16 cellular contexts compared by ENCODE assay signal in the genomic region with DNA sequence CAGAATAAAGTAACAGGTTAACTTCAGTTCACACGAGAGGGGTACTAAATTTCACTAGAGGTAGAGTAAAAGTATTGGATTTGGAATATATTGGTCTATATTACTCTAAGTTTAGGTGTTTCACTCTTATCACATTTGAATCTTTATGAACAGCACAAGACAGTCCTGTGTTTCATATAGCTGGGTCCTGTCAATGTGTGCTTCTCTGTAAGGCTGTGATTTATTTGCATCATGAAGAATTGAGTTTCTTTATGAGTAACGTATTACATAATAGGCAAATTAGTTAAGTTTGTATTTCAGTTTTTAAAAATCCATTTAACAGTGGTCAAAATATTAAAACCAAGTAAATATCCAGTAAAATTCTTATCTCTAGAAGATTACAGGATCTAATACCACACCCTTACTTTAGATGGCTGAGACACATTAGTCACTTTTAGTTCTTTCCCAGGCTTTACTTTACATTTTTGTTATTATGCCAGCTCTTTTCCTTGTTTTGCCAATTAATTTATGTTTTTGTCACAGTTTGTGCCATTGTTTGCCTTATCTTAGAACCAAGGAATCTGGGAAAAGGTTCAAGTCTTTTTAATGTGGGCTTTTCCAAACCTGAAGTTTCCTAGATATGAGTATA. TPM values are rescaled to one million over a fixed set of nuclear protein-coding genes. Genes with fewer than 3 reads are reported as not detected.
A peak's percentile ranks its signal among the peaks of the same experiment; 100 is the strongest.
DNase-seq lines count a peak whose midpoint lies in the region; ATAC-seq, FAIRE-seq and TF ChIP-seq lines count a peak whose summit lies in the region.
"Had no signal": no experiment of that assay in that cellular context is flagged by ENCODE, and none has a peak within 500 bp of the region (broad histone marks: within the 10 kb centered on the region; RNA-seq: fewer than 3 reads in every experiment).

No MANE protein-coding gene starts in this region.

- TF ChIP-seq CTCF in Calu3 (IDR thresholded peaks at IDR 0.05; ENCODE audit: unreplicated experiment) (no peak), foreskin keratinocyte (conservative IDR thresholded peaks at IDR 0.05) (no peak)

- H3K27me3 Mint-ChIP-seq in Calu3 (ENCODE audit: unreplicated experiment): no peaks in the 10 kb centered on the region

- BruUV-seq in Calu3 (replicated peaks; lab: Mats Ljungman, UMichigan): no TSS peak

- peaks cover 17% of the 10 kb centered on the region for H3K4me1 ChIP-seq in foreskin keratinocyte

- DNase-seq in Calu3: no peak
- DNase-seq in RCC 7860 (ENCODE audit: low spot score): no peak
- no peak for DNase-seq in foreskin keratinocyte
- no peak for DNase-seq in 8988T
- no peak for DNase-seq in NCI-H748 (lab: John Stamatoyannopoulos, UW; ENCODE audit: unreplicated experiment)
- DNase-seq: activated CD4-positive, alpha-beta T cell treated with anti-CD3 and anti-CD28 coated beads, Interleukin-2, amount 50 U/mL, for 48 hours; aorta; foreskin fibroblast; NCI-H2029; NCI-H774; SHP77 treated with DMSO at 0.1 percent for 48 hours had no signal

- H3K36me3 Mint-ChIP-seq in Calu3 (ENCODE audit: insufficient read depth, unreplicated experiment): no peaks in the 10 kb centered on the region

- intact Hi-C loops in Calu3 (cut with micrococcal nuclease; ENCODE audit: unreplicated experiment): loop anchor here (1.0 to 10.0 kb wide), 3 partner anchors 8 to 105 kb away; no protein-coding TSS in a partner anchor

- CTCF ChIA-PET in Calu3 (lab: Charles Lee): no interaction called here

- ATAC-seq in HG02852 (IDR thresholded peaks at IDR 0.05; ENCODE audit: unreplicated experiment) (peak; percentile 72), foreskin keratinocyte (peak; percentile 61), HG02623 (IDR thresholded peaks at IDR 0.05; ENCODE audit: unreplicated experiment) (no peak), GM18858 (IDR thresholded peaks at IDR 0.05; ENCODE audit: unreplicated experiment) (no peak)

- H3K27me3 ChIP-seq in foreskin keratinocyte: no peaks in the 10 kb centered on the region

- peak overlapping the region; percentile 27 for H3K27ac Mint-ChIP-seq in Calu3 (ENCODE audit: unreplicated experiment)

- peaks cover 12% of the 10 kb centered on the region for H3K4me1 Mint-ChIP-seq in Calu3 (ENCODE audit: low read depth, unreplicated experiment)
- H3K4me1 Mint-ChIP-seq: neural crest cell had no signal

- H3K9me3 Mint-ChIP-seq in Calu3 (ENCODE audit: low read depth, unreplicated experiment): no peaks in the 10 kb centered on the region
- H3K9me3 Mint-ChIP-seq: neural crest cell had no signal

- H3K27ac ChIP-seq in foreskin keratinocyte: peak overlapping the region; percentile 13

- no peak overlapping the region for H3K4me3 Mint-ChIP-seq in Calu3 (ENCODE audit: low read depth, unreplicated experiment)
- H3K4me3 Mint-ChIP-seq: neural crest cell had no signal

- FAIRE-seq in RCC 7860 (lab: Jason Lieb, UNC): peak; percentile 29
- FAIRE-seq: TTC549 had no signal

RNA-seq across cellular contexts. Expression of a gene that starts 32.1 kb away (rescaled TPM):
- total RNA-seq in Calu3 (2022): 4.9 and 5.4 TPM in 2 replicates
- 6.2 and 8.7 TPM in 2 replicates for total RNA-seq in foreskin keratinocyte
- 6.1 and 7.2 TPM in 2 replicates for polyA plus RNA-seq in foreskin keratinocyte

Comparison
In these comparisons a context has a peak if more than half of its experiments do, and no peak if none do; other contexts are left out.
1. ATAC-seq: peak in HG02852 (single experiment) and foreskin keratinocyte (single experiment); none in HG02623 (single experiment) and GM18858 (single experiment).